Comparison of ENCODE assay signal across 8 cellular contexts in genomic region chr3:101778385-101779046, GRCh38. TPM values are rescaled to one million over a fixed set of nuclear protein-coding genes. Genes with fewer than 3 reads are reported as not detected.
DNase-seq lines count a peak whose midpoint lies in the region; ATAC-seq and TF ChIP-seq lines count a peak whose summit lies in the region.

No MANE protein-coding gene starts in this region.

- POLR2A ChIA-PET in BJ (lab: Charles Lee), result no interaction called here
- POLR2A ChIA-PET in naive thymus-derived CD4-positive, alpha-beta T cell (lab: Charles Lee), result interaction anchor here (0.6 to 1.8 kb wide), 20 partner anchors 10 to 301 kb away, joined by 3 to 28 read pairs (median 4); partner anchors contain the start of genes CEP97, NFKBIZ, PCNP and RPL24

- H3K4me3 Mint-ChIP-seq in naive thymus-derived CD4-positive, alpha-beta T cell, result peak overlapping the region; percentile 89 to 99 (median 94)

- peaks cover 14 to 54% (median 46%) of the 10 kb centered on the region in 7 donors for H3K4me1 Mint-ChIP-seq in naive thymus-derived CD4-positive, alpha-beta T cell

- peak overlapping the region; percentile 93 to 100 (median 99) for H3K27ac Mint-ChIP-seq in naive thymus-derived CD4-positive, alpha-beta T cell

- intact Hi-C loops in naive thymus-derived CD4-positive, alpha-beta T cell (cut with micrococcal nuclease), result loop anchor here (1.0 to 10.0 kb wide), 13 partner anchors 9 to 1378 kb away; partner anchors contain the start of genes CEP97 (in 2 of the 2), PCNP (in 2 of the 2), LNP1 (in 1 of the 2) and NFKBIZ (in 1 of the 2)

- no peak for DNase-seq in BJ (ENCODE audit: low read depth)
- DNase-seq in Jurkat, Clone E6-1 (ENCODE audit: low read depth, low spot score), result peak; percentile 26
- no peak for DNase-seq in choroid plexus epithelial cell (ENCODE audit: low read depth)
- no peak for DNase-seq in naive thymus-derived CD4-positive, alpha-beta T cell
- DNase-seq in Ammon's horn (ENCODE audit: low spot score), result no peak
- DNase-seq in activated CD4-positive, alpha-beta T cell treated with anti-CD3 and anti-CD28 coated beads for 1 hour, result no peak

- TF ChIP-seq CTCF in BJ (IDR thresholded peaks at IDR 0.05; ENCODE audit: insufficient read depth, low read depth, low read length) (no peak), choroid plexus epithelial cell (conservative IDR thresholded peaks at IDR 0.05; ENCODE audit: low read depth, low read length) (no peak)

- peak overlapping the region; percentile 88 for H3K27ac ChIP-seq in naive thymus-derived CD4-positive, alpha-beta T cell (ENCODE audit: low read depth, low read length)

- H3K36me3 ChIP-seq in BJ (ENCODE audit: control insufficient read depth, insufficient read depth, low read length), result peaks cover 4% of the 10 kb centered on the region
- peaks cover 0 to 4% (median 0%) of the 10 kb centered on the region in 3 experiments for H3K36me3 ChIP-seq in naive thymus-derived CD4-positive, alpha-beta T cell (ENCODE audit: control insufficient read depth in 2 of 3, insufficient read depth in 3 of 3, low read length in 3 of 3)

- peaks cover 0 to 8% (median 5%) of the 10 kb centered on the region in 5 donors for H3K36me3 Mint-ChIP-seq in naive thymus-derived CD4-positive, alpha-beta T cell

- no peaks in the 10 kb centered on the region for H3K27me3 Mint-ChIP-seq in naive thymus-derived CD4-positive, alpha-beta T cell

- H3K4me1 ChIP-seq in naive thymus-derived CD4-positive, alpha-beta T cell (ENCODE audit: control insufficient read depth in 2 of 2, insufficient read depth in 2 of 2, low read length in 2 of 2), result peaks cover 25 to 27% of the 10 kb centered on the region in 2 donors

- H3K9me3 ChIP-seq in naive thymus-derived CD4-positive, alpha-beta T cell (ENCODE audit: control insufficient read depth in 2 of 3, low read length in 3 of 3), result no peaks in the 10 kb centered on the region

- no peaks in the 10 kb centered on the region for H3K9me3 Mint-ChIP-seq in naive thymus-derived CD4-positive, alpha-beta T cell

- H3K27me3 ChIP-seq in BJ (ENCODE audit: control insufficient read depth, insufficient read depth, low read length), result no peaks in the 10 kb centered on the region
- no peaks in the 10 kb centered on the region for H3K27me3 ChIP-seq in naive thymus-derived CD4-positive, alpha-beta T cell (ENCODE audit: control insufficient read depth in 2 of 2, insufficient read depth in 2 of 2, low read length in 2 of 2)

- CTCF ChIA-PET in BJ (lab: Yijun Ruan, JAX), result interaction anchor here (1.2 to 2.3 kb wide), 3 partner anchors 15 to 71 kb away, joined by 4 to 8 read pairs (median 8); no protein-coding TSS in a partner anchor
- CTCF ChIA-PET in naive thymus-derived CD4-positive, alpha-beta T cell (lab: Charles Lee), result interaction anchor here (1.0 to 1.1 kb wide), 2 partner anchors 9 to 25 kb away, joined by 3 read pairs; no protein-coding TSS in a partner anchor

- no peak for ATAC-seq in naive thymus-derived CD4-positive, alpha-beta T cell
- ATAC-seq in HG03442 (IDR thresholded peaks at IDR 0.05; ENCODE audit: unreplicated experiment) (no peak), HG02884 (IDR thresholded peaks at IDR 0.05; ENCODE audit: unreplicated experiment) (no peak)

- peak overlapping the region; percentile 75 for H3K4me3 ChIP-seq in BJ (ENCODE audit: low read depth, low read length)
- H3K4me3 ChIP-seq in Jurkat, Clone E6-1 (ENCODE audit: low read length), result peak overlapping the region; percentile 77
- H3K4me3 ChIP-seq in choroid plexus epithelial cell (ENCODE audit: low read depth, low read length), result peak overlapping the region; percentile 95
- peak overlapping the region; percentile 60 for H3K4me3 ChIP-seq in naive thymus-derived CD4-positive, alpha-beta T cell (ENCODE audit: low read length)

RNA-seq across cellular contexts. Expression of gene NXPE3, which starts 0.5 kb away (rescaled TPM):
- 30.3 and 31.2 TPM in 2 replicates for polyA plus RNA-seq in BJ (2011; rRNA removed)
- polyA minus RNA-seq in BJ (2011; rRNA and poly(A)+ RNA removed), result 30.9 and 39.0 TPM in 2 replicates
- polyA plus RNA-seq in Jurkat, Clone E6-1 (2012; ENCODE audit: insufficient read depth, insufficient read length), result 16.4 TPM
- 10 to 100 TPM; 25.9 to 48.7 (median 35.5) TPM for total RNA-seq in naive thymus-derived CD4-positive, alpha-beta T cell
- polyA plus RNA-seq in naive thymus-derived CD4-positive, alpha-beta T cell, result 10 to 100 TPM; 55.7 to 71.0 TPM

RNA-seq across cellular contexts. Expression of gene CEP97, which starts 54.1 kb away (rescaled TPM):
- 1.2 and 2.5 TPM in 2 replicates for polyA plus RNA-seq in BJ (2011; rRNA removed)
- polyA minus RNA-seq in BJ (2011; rRNA and poly(A)+ RNA removed), result 3.5 and 3.6 TPM in 2 replicates
- polyA plus RNA-seq in Jurkat, Clone E6-1 (2012; ENCODE audit: insufficient read depth, insufficient read length), result 10.9 TPM
- 10 to 100 TPM in 3 of 5 experiments, 1 to 10 TPM in 2; 5.5 to 21.7 (median 10.9) TPM for total RNA-seq in naive thymus-derived CD4-positive, alpha-beta T cell
- polyA plus RNA-seq in naive thymus-derived CD4-positive, alpha-beta T cell, result 1 to 10 TPM; 3.4 to 3.8 TPM
